In genomic region chr15:70585707-70586034, GRCh38 we compare ENCODE assay signal across 14 cellular contexts.
DNase-seq lines count a peak whose midpoint lies in the region; ATAC-seq, FAIRE-seq and TF ChIP-seq lines count a peak whose summit lies in the region.
"Had no signal": no experiment of that assay in that cellular context is flagged by ENCODE, and none has a peak within 500 bp of the region (broad histone marks: within the 10 kb centered on the region; RNA-seq: fewer than 3 reads in every experiment).

No MANE protein-coding gene starts in this region.

- no peak for TF ChIP-seq RAD21 in A549 (conservative IDR thresholded peaks at IDR 0.05 in 1 of 2, IDR thresholded peaks at IDR 0.05 in 1 of 2)

- no peak overlapping the region for H2AK5ac ChIP-seq in H9 (ENCODE audit: insufficient read length, low read length)

- H3K4me1 ChIP-seq in A549 = peaks cover 23% of the 10 kb centered on the region
- no peaks in the 10 kb centered on the region for H3K4me1 ChIP-seq in H9 (ENCODE audit: insufficient read depth, low read length)
- H3K4me1 ChIP-seq in naive thymus-derived CD4-positive, alpha-beta T cell (ENCODE audit: control insufficient read depth in 2 of 2, insufficient read depth in 2 of 2, low read length in 2 of 2) = peaks cover 0 to 9% of the 10 kb centered on the region in 2 donors

- H2AFZ ChIP-seq in H9 (ENCODE audit: low read length) = no peak overlapping the region

- H3K79me2 ChIP-seq in H9 (ENCODE audit: insufficient read depth, low read length) = no peaks in the 10 kb centered on the region

- peak overlapping the region; percentile 72 for H3K18ac ChIP-seq in H9 (ENCODE audit: insufficient read length, low read depth, low read length)

- H3K4me2 ChIP-seq in A549 = peak overlapping the region; percentile 88
- peak overlapping the region; percentile 86 for H3K4me2 ChIP-seq in H9 (ENCODE audit: insufficient read depth, insufficient read length, low read length)

- intact Hi-C loops in naive thymus-derived CD4-positive, alpha-beta T cell (cut with micrococcal nuclease) = loop anchor here in 1 of 2 donors (1.0 to 5.0 kb wide), 5 partner anchors 26 to 1108 kb away; no protein-coding TSS in a partner anchor

- no peak for TF ChIP-seq EP300 in A549 (IDR thresholded peaks at IDR 0.05)

- WGBS in A549 (ENCODE audit: missing lambda C conversion rate) = 61% methylated on average over 10 of the region's 10 CpGs
- WGBS in H9 (ENCODE audit: extremely low coverage, insufficient read length, low lambda C conversion rate) = no CpG with 5 or more reads among the region's 10 CpGs

- no peak overlapping the region for H2BK5ac ChIP-seq in H9 (ENCODE audit: insufficient read length, low read length)

- H3K4me3 Mint-ChIP-seq in H9 = peak overlapping the region; percentile 60 to 70
- H3K4me3 Mint-ChIP-seq in naive thymus-derived CD4-positive, alpha-beta T cell = peak overlapping the region; percentile 42 to 84 (median 70)

- H3K27me3 Mint-ChIP-seq in H9 (ENCODE audit: low read depth) = peaks cover 35% of the 10 kb centered on the region
- peaks cover 0 to 36% (median 17%) of the 10 kb centered on the region in 5 donors for H3K27me3 Mint-ChIP-seq in naive thymus-derived CD4-positive, alpha-beta T cell

- H3K4ac ChIP-seq in H9 (ENCODE audit: low read depth, low read length) = no peak overlapping the region

- H3K4me3 ChIP-seq in A549 = peak overlapping the region; percentile 41
- H3K4me3 ChIP-seq in naive thymus-derived CD4-positive, alpha-beta T cell (ENCODE audit: low read length) = no peak overlapping the region

- no peak overlapping the region for H3K9ac ChIP-seq in H9 (ENCODE audit: extremely low read depth, insufficient read length, low read length)

- 0 out of 2 replicates have a peak overlapping the region, but pooled peaks have one; percentile 39 for H3K14ac ChIP-seq in H9 (ENCODE audit: insufficient read depth, low read length)

- peak overlapping the region; percentile 71 to 83; a peak in 4 of 6 replicates for H3K27ac ChIP-seq in A549
- no peak overlapping the region for H3K27ac ChIP-seq in H9 (ENCODE audit: insufficient read length, low read depth, low read length)
- no peak overlapping the region for H3K27ac ChIP-seq in naive thymus-derived CD4-positive, alpha-beta T cell (ENCODE audit: low read depth, low read length)
- H3K27ac ChIP-seq: left ventricle myocardium inferior, spleen had no signal

- no peak overlapping the region for H3T11ph ChIP-seq in H9 (ENCODE audit: low read length)

- no peak overlapping the region for H3K27ac Mint-ChIP-seq in H9
- H3K27ac Mint-ChIP-seq in naive thymus-derived CD4-positive, alpha-beta T cell = peak overlapping the region in 1 of 9 donors; percentile 34

- no peaks in the 10 kb centered on the region for H4K20me1 ChIP-seq in H9 (ENCODE audit: control insufficient read depth, insufficient read depth, insufficient read length)

- peaks cover 4 to 6% of the 10 kb centered on the region in 2 experiments; a peak in 4 of 5 replicates for H3K9me3 Mint-ChIP-seq in H9
- peaks cover 0 to 2% (median 0%) of the 10 kb centered on the region in 11 donors for H3K9me3 Mint-ChIP-seq in naive thymus-derived CD4-positive, alpha-beta T cell

- no peak overlapping the region for H2BK20ac ChIP-seq in H9 (ENCODE audit: low read depth, low read length, poor library complexity, severe bottlenecking)

- H3K79me1 ChIP-seq in H9 (ENCODE audit: insufficient read depth, low read depth, low read length, poor library complexity, severe bottlenecking) = no peaks in the 10 kb centered on the region

- H4K91ac ChIP-seq in H9 (ENCODE audit: insufficient read length, low read depth, low read length) = no peak overlapping the region

- H3K4me1 Mint-ChIP-seq in H9 = peaks cover 18 to 23% of the 10 kb centered on the region in 2 experiments
- H3K4me1 Mint-ChIP-seq in naive thymus-derived CD4-positive, alpha-beta T cell = peaks cover 0 to 28% (median 20%) of the 10 kb centered on the region in 7 donors

- no peak overlapping the region for H2BK12ac ChIP-seq in H9 (ENCODE audit: insufficient read length, low read depth, low read length)

- no peak for FAIRE-seq in A549 (lab: Jason Lieb, UNC)
- FAIRE-seq: endometrium, GM18507 had no signal

- H3K23ac ChIP-seq in H9 (ENCODE audit: insufficient read length, low read depth, low read length) = no peak overlapping the region

- H2BK15ac ChIP-seq in H9 (ENCODE audit: low read depth, low read length) = no peak overlapping the region

- no peaks in the 10 kb centered on the region for H3K36me3 ChIP-seq in naive thymus-derived CD4-positive, alpha-beta T cell (ENCODE audit: control insufficient read depth in 2 of 3, insufficient read depth in 3 of 3, low read length in 3 of 3)
- H3K36me3 ChIP-seq: left ventricle myocardium inferior, spleen had no signal

- TF ChIP-seq POLR2A in A549 (IDR thresholded peaks at IDR 0.05; ENCODE audit: low read length) = no peak

- H3K56ac ChIP-seq in H9 (ENCODE audit: insufficient read length, low read depth, low read length) = no peak overlapping the region

- no peak overlapping the region for H4K5ac ChIP-seq in H9 (ENCODE audit: insufficient read length, low read depth, low read length)

- H4K8ac ChIP-seq in H9 (replicated peaks; ENCODE audit: insufficient read length, low read depth, low read length) = no peak overlapping the region

- TF ChIP-seq CTCF in A549 (IDR thresholded peaks at IDR 0.05) (no peak), H9 (conservative IDR thresholded peaks at IDR 0.05) (no peak)

- DNase-seq in A549 (ENCODE audit: low read depth in 1 of 2, low spot score in 1 of 2) = no peak
- no peak for DNase-seq in H9
- peak; percentile 6 for DNase-seq in activated naive CD4-positive, alpha-beta T cell treated with Interleukin-2 at 50 U/mL for 16 hours
- DNase-seq in naive thymus-derived CD4-positive, alpha-beta T cell = peak in 3 of 9 donors; percentile 17 to 25 (median 18)
- no peak for DNase-seq in C1 segment of cervical spinal cord (lab: John Stamatoyannopoulos, UW)
- DNase-seq in NCI-H345 treated with DMSO at 0.1 percent for 48 hours (lab: John Stamatoyannopoulos, UW; ENCODE audit: unreplicated experiment) = no peak
- no peak for DNase-seq in NCI-H1436 treated with DMSO at 0.1 percent for 48 hours (lab: John Stamatoyannopoulos, UW)
- DNase-seq: AML-193, Kasumi-1, left ventricle myocardium inferior had no signal

- peaks cover 0 to 5% (median 0%) of the 10 kb centered on the region in 3 experiments; a peak in 2 of 7 replicates for H3K36me3 Mint-ChIP-seq in H9 (ENCODE audit: insufficient read depth in 1 of 3, low read depth in 3 of 3)
- H3K36me3 Mint-ChIP-seq in naive thymus-derived CD4-positive, alpha-beta T cell = no peaks in the 10 kb centered on the region

- H3K27me3 ChIP-seq in H9 (ENCODE audit: insufficient read depth, low read length) = peaks cover 5% of the 10 kb centered on the region; the same call in 1 of the 2 replicates
- no peaks in the 10 kb centered on the region for H3K27me3 ChIP-seq in naive thymus-derived CD4-positive, alpha-beta T cell (ENCODE audit: control insufficient read depth in 2 of 2, insufficient read depth in 2 of 2, low read length in 2 of 2)

- H2BK120ac ChIP-seq in H9 (ENCODE audit: low read depth, low read length, poor library complexity, severe bottlenecking) = no peak overlapping the region

- no peaks in the 10 kb centered on the region for H3K9me3 ChIP-seq in A549
- H3K9me3 ChIP-seq in H9 (ENCODE audit: control insufficient read depth, low read depth, low read length) = no peaks in the 10 kb centered on the region
- H3K9me3 ChIP-seq in naive thymus-derived CD4-positive, alpha-beta T cell (ENCODE audit: control insufficient read depth in 2 of 3, low read length in 3 of 3) = no peaks in the 10 kb centered on the region
- H3K9me3 ChIP-seq: spleen had no signal

- peak; percentile 11 to 30; a peak in 3 of 6 replicates for ATAC-seq in A549
- peak; percentile 57 for ATAC-seq in naive thymus-derived CD4-positive, alpha-beta T cell
- no peak for ATAC-seq in GM19351 (IDR thresholded peaks at IDR 0.05; ENCODE audit: unreplicated experiment)

- CTCF ChIA-PET in A549 (lab: Yijun Ruan, JAX) = interaction anchor here (0.5 to 6.3 kb wide), 61 partner anchors 8 to 1216 kb away, joined by 3 to 66 read pairs (median 5); no protein-coding TSS in a partner anchor
- CTCF ChIA-PET in naive thymus-derived CD4-positive, alpha-beta T cell (lab: Charles Lee) = interaction anchor here (0.7 to 1.8 kb wide), 5 partner anchors 17 to 98 kb away, joined by 3 to 7 read pairs (median 4); no protein-coding TSS in a partner anchor

- H3K23me2 ChIP-seq in H9 (ENCODE audit: insufficient read length, low read depth, low read length, poor library complexity, severe bottlenecking) = peaks cover 11% of the 10 kb centered on the region

- POLR2A ChIA-PET in A549 (lab: Yijun Ruan, JAX) = interaction anchor here (1.4 to 1.5 kb wide), 2 partner anchors 17 to 90 kb away, joined by 4 read pairs; no protein-coding TSS in a partner anchor
- POLR2A ChIA-PET in naive thymus-derived CD4-positive, alpha-beta T cell (lab: Charles Lee) = interaction anchor here (0.6 to 1.0 kb wide), 4 partner anchors 50 to 537 kb away, joined by 3 to 5 read pairs (median 3); no protein-coding TSS in a partner anchor

TF ChIP-seq in A549, 52 proteins besides CTCF, POLR2A, EP300 and RAD21:
- TF ChIP-seq CBX2 (IDR thresholded peaks at IDR 0.05; ENCODE audit: borderline replicate concordance, low read depth) = no peak
- 0 out of 4 replicates have a peak, but pooled peaks of 1 of the 2 experiments have one; percentile 25 for TF ChIP-seq CEBPB (IDR thresholded peaks at IDR 0.05)

Comparison
In these comparisons a context has a peak if more than half of its experiments do, and no peak if none do; other contexts are left out.
1. H3K27ac ChIP-seq: peak in A549 (2 of 2); none in H9 (single experiment) and naive thymus-derived CD4-positive, alpha-beta T cell (single experiment).